In the genomic region with DNA sequence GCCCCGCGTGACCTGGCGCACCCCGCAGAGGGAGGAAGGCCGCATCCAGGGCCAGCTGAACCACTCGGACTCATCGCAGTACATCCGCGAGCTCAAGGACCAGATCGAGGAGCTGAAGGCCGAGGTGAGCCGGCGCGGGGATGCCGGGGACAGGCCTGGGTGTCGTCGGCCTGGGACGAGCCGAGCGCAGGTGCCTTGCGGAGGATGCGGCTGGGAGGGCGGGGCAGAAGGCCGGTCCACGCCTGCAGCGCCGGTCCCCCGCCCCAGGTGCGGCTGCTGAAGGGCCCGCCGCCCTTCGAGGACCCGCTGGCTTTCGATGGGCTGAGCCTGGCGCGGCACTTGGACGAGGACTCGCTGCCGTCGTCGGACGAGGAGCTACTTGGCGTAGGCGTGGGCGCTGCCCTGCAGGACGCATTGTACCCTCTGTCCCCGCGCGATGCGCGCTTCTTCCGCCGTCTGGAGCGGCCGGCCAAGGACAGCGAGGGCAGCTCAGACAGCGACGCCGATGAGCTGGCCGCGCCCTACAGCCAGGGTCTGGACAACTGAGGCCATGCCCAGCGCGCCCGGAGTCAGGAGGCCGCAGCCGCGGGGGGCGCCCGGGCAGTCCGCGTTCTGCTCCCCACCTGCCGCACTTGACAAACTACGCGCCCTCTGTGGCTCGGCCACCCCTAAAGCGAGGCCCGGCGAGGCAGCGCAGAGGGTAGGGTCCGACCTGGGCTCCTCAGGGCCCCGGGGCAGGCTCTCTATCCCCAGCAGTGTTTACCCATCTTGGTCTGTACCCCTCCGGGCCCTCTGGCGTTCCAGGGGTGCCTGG, we compare ENCODE assay signal across 1 cellular context.
TF ChIP-seq lines count a peak whose summit lies in the region.

No MANE protein-coding gene starts in this region.

TF ChIP-seq in A549, 52 proteins besides CTCF, POLR2A, EP300 and RAD21:
- TF ChIP-seq, protein P1, sequence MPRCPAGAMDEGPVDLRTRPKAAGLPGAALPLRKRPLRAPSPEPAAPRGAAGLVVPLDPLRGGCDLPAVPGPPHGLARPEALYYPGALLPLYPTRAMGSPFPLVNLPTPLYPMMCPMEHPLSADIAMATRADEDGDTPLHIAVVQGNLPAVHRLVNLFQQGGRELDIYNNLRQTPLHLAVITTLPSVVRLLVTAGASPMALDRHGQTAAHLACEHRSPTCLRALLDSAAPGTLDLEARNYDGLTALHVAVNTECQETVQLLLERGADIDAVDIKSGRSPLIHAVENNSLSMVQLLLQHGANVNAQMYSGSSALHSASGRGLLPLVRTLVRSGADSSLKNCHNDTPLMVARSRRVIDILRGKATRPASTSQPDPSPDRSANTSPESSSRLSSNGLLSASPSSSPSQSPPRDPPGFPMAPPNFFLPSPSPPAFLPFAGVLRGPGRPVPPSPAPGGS (IDR thresholded peaks at IDR 0.05), result no peak
- TF ChIP-seq MYC (IDR thresholded peaks at IDR 0.05; ENCODE audit: borderline replicate concordance, low read length) (no peak), SREBF2 (IDR thresholded peaks at IDR 0.05) (no peak), RFX5 (IDR thresholded peaks at IDR 0.05) (no peak)
